In genomic region chr18:9916067-9916684, GRCh38 we compare ENCODE assay signal across 8 cellular contexts. TPM values are rescaled to one million over a fixed set of nuclear protein-coding genes. Genes with fewer than 3 reads are reported as not detected.
DNase-seq lines count a peak whose midpoint lies in the region; ATAC-seq, FAIRE-seq and TF ChIP-seq lines count a peak whose summit lies in the region.

No MANE protein-coding gene starts in this region.

- H3K9ac ChIP-seq in GM12878 (ENCODE audit: control insufficient read depth, insufficient read depth, low read length), result peak overlapping the region; percentile 90; the same call in 1 of the 2 replicates

- POLR2A ChIA-PET in GM12878 (lab: Charles Lee), result interaction anchor here (0.6 to 1.8 kb wide), 4 partner anchors 8 to 837 kb away, joined by 4 to 7 read pairs (median 5); no protein-coding TSS in a partner anchor

- no peaks in the 10 kb centered on the region for H3K27me3 ChIP-seq in GM12878 (replicated peaks in 1 of 2; ENCODE audit: control insufficient read depth in 2 of 2, insufficient read depth in 2 of 2, low read length in 1 of 2)

- DNase-seq in stimulated activated naive CD8-positive, alpha-beta T cell treated with anti-CD3 and anti-CD28 coated beads, Interleukin-15, Interleukin-2, amounts not matched to agents 100 U/mL and 50 U/mL, for 24 hours, result no peak
- no peak for DNase-seq in GM12878 (ENCODE audit: low read depth, low spot score)
- peak; percentile 35 for DNase-seq in medulla oblongata (ENCODE audit: extremely low spot score)
- DNase-seq in inferior parietal cortex (ENCODE audit: extremely low spot score), result no peak
- no peak for DNase-seq in activated CD4-positive, CD25-positive, alpha-beta regulatory T cell treated with anti-CD3 and anti-CD28 coated beads, Interleukin-2, amount 50 U/mL, for 72 hours
- DNase-seq in COR-L47 (lab: John Stamatoyannopoulos, UW), result no peak
- DNase-seq in DMS79 (lab: John Stamatoyannopoulos, UW), result no peak

- peaks cover 28% of the 10 kb centered on the region for H3K4me1 Mint-ChIP-seq in stimulated activated naive CD8-positive, alpha-beta T cell treated with anti-CD3 and anti-CD28 coated beads, Interleukin-15, Interleukin-2, amounts not matched to agents 100 ng/mL and 50 ng/mL, for 24 hours (ENCODE audit: low read depth)

- peak overlapping the region; percentile 79 for H3K4me2 ChIP-seq in GM12878 (ENCODE audit: control insufficient read depth, insufficient read depth)

- TSS peak; percentile 53 for BruUV-seq in GM12878 (replicated peaks; lab: Mats Ljungman, UMichigan)

- H3K4me3 Mint-ChIP-seq in stimulated activated naive CD8-positive, alpha-beta T cell treated with anti-CD3 and anti-CD28 coated beads, Interleukin-15, Interleukin-2, amounts not matched to agents 100 ng/mL and 50 ng/mL, for 24 hours, result peak overlapping the region; percentile 94

- H3K79me2 ChIP-seq in GM12878 (ENCODE audit: control insufficient read depth, insufficient read depth, low read length), result peaks cover 72% of the 10 kb centered on the region

- peaks cover 14% of the 10 kb centered on the region for H4K20me1 ChIP-seq in GM12878 (ENCODE audit: control insufficient read depth, insufficient read depth)

- no peak for TF ChIP-seq POLR2A in GM12878 (IDR thresholded peaks at IDR 0.05; ENCODE audit: low read depth, low read length)

- no peak for ATAC-seq in stimulated activated naive CD8-positive, alpha-beta T cell treated with anti-CD3 and anti-CD28 coated beads, Interleukin-15, Interleukin-2, amounts not matched to agents 100 U/mL and 50 U/mL, for 24 hours
- ATAC-seq in GM12878, result no peak

- H3K36me3 Mint-ChIP-seq in stimulated activated naive CD8-positive, alpha-beta T cell treated with anti-CD3 and anti-CD28 coated beads, Interleukin-15, Interleukin-2, amounts not matched to agents 100 ng/mL and 50 ng/mL, for 24 hours (ENCODE audit: low read depth), result no peaks in the 10 kb centered on the region

- no peaks in the 10 kb centered on the region for H3K36me3 ChIP-seq in GM12878 (ENCODE audit: control insufficient read depth in 2 of 2, insufficient read depth in 2 of 2, low read length in 1 of 2)

- peak overlapping the region; percentile 97 for H3K4me3 ChIP-seq in GM12878

- no peak for TF ChIP-seq RAD21 in GM12878 (IDR thresholded peaks at IDR 0.05; ENCODE audit: insufficient read depth, low read depth, low read length)

- WGBS in GM12878 (ENCODE audit: insufficient coverage, insufficient replicate concordance, low lambda C conversion rate, missing lambda C conversion rate), result 18% methylated on average over 2 of the region's 2 CpGs

- FAIRE-seq in GM12878 (lab: Jason Lieb, UNC), result no peak

- TF ChIP-seq EP300 in GM12878 (IDR thresholded peaks at IDR 0.05; ENCODE audit: borderline replicate concordance in 1 of 2, control insufficient read depth in 1 of 2, low read depth in 2 of 2, low read length in 2 of 2), result no peak

- H3K9me3 Mint-ChIP-seq in stimulated activated naive CD8-positive, alpha-beta T cell treated with anti-CD3 and anti-CD28 coated beads, Interleukin-15, Interleukin-2, amounts not matched to agents 100 ng/mL and 50 ng/mL, for 24 hours, result no peaks in the 10 kb centered on the region

- H3K9me3 ChIP-seq in GM12878 (replicated peaks; ENCODE audit: control insufficient read depth, insufficient read depth, low read length), result no peaks in the 10 kb centered on the region; the same call in 2 of the 3 replicates

- CTCF ChIA-PET in GM12878 (lab: Yijun Ruan, JAX), result interaction anchor here (1.7 kb wide), 1 partner anchor 11 kb away, joined by 7 read pairs; no protein-coding TSS in a partner anchor

- intact Hi-C loops in GM12878 (cut with micrococcal nuclease; ENCODE audit: unreplicated experiment), result no loop called here

- H3K27me3 Mint-ChIP-seq in stimulated activated naive CD8-positive, alpha-beta T cell treated with anti-CD3 and anti-CD28 coated beads, Interleukin-15, Interleukin-2, amounts not matched to agents 100 ng/mL and 50 ng/mL, for 24 hours, result no peaks in the 10 kb centered on the region

- in situ Hi-C loops in GM12878 (cut with MboI), result loop anchor here (25.0 kb wide), 2 partner anchors 304 to 1304 kb away; partner anchors contain the start of genes PPP4R1 and RAB12

- H3K27ac Mint-ChIP-seq in stimulated activated naive CD8-positive, alpha-beta T cell treated with anti-CD3 and anti-CD28 coated beads, Interleukin-15, Interleukin-2, amounts not matched to agents 100 ng/mL and 50 ng/mL, for 24 hours, result peak overlapping the region; percentile 10

- H3K27ac ChIP-seq in GM12878 (ENCODE audit: control insufficient read depth, insufficient read depth), result no peak overlapping the region; the same call in 1 of the 2 replicates

- H3K4me1 ChIP-seq in GM12878 (ENCODE audit: control insufficient read depth, insufficient read depth, low read length), result peaks cover 13% of the 10 kb centered on the region

- SMC1A ChIA-PET in GM12878 (lab: Charles Lee; ENCODE audit: uncharacterized antibody, unreplicated experiment), result interaction anchor here (1.1 to 1.7 kb wide), 2 partner anchors 10 to 308 kb away, joined by 3 to 13 read pairs; no protein-coding TSS in a partner anchor

- RAD21 ChIA-PET in GM12878 (lab: Charles Lee; ENCODE audit: unreplicated experiment), result interaction anchor here (1.1 kb wide), 1 partner anchor 35 kb away, joined by 4 read pairs; no protein-coding TSS in a partner anchor

- no peak overlapping the region for H2AFZ ChIP-seq in GM12878 (ENCODE audit: control insufficient read depth, low read depth, low read length)

- TF ChIP-seq CTCF in GM12878 (IDR thresholded peaks at IDR 0.05 in 2 of 3, conservative IDR thresholded peaks at IDR 0.05 in 1 of 3; ENCODE audit: control insufficient read depth in 2 of 3, extremely low read depth in 1 of 3, insufficient read depth in 1 of 3, low read depth in 3 of 3, low read length in 3 of 3), result no peak

TF ChIP-seq in GM12878, 131 proteins besides CTCF, POLR2A, EP300 and RAD21 (continues in another document):
- no peak for TF ChIP-seq PKNOX1 (IDR thresholded peaks at IDR 0.05)

RNA-seq across cellular contexts. Expression of gene VAPA, which starts 2.4 kb away (rescaled TPM):
- 139 and 144 TPM in 2 replicates for total RNA-seq in GM12878 (2013; cell fraction: nucleolus; rRNA removed)
- 124 and 128 TPM in 2 replicates for total RNA-seq in GM12878 (2014; rRNA removed)
- 165 and 173 TPM in 2 replicates for total RNA-seq in GM12878 (2014; rRNA removed; fragmentation: Illumina TruSeq; extraction: Trizol)
- total RNA-seq in GM12878 (2021), result 136 and 137 TPM in 2 replicates
- 60.5 TPM for polyA plus RNA-seq in GM12878 (2011; ENCODE audit: low read depth)
- 235 and 368 TPM in 2 replicates for polyA plus RNA-seq in GM12878 (2011; rRNA removed)
- 78.7 and 122 TPM in 2 replicates for polyA plus RNA-seq in GM12878 (2011; cell fraction: cytosol; rRNA removed)
- 96.8 and 97.2 TPM in 2 replicates for polyA plus RNA-seq in GM12878 (2011; cell fraction: nucleus; rRNA removed)
- polyA plus RNA-seq in GM12878 (2012), result 76.2 and 145 TPM in 2 replicates
- 252 and 265 TPM in 2 replicates for polyA plus RNA-seq in GM12878 (2014; fragmentation: Illumina TruSeq; extraction: Trizol)
- polyA plus RNA-seq in GM12878 (2014; fragmentation: Nextera tagmentation; extraction: Ambion mirVana), result 10 to 100 TPM; 70.9 to 73.1 TPM
- 154 and 159 TPM in 2 replicates for polyA plus RNA-seq in GM12878 (2014; rRNA removed)
- 100 to 1,000 TPM; 236 to 237 TPM for polyA plus RNA-seq in GM12878 (2016; fragmentation: Nextera tagmentation; extraction: Ambion mirVana)
- 79.9 and 141 TPM in 2 replicates for polyA minus RNA-seq in GM12878 (2011; rRNA and poly(A)+ RNA removed)
- 58.4 and 68.5 TPM in 2 replicates for polyA minus RNA-seq in GM12878 (2011; cell fraction: cytosol; rRNA and poly(A)+ RNA removed)
- polyA minus RNA-seq in GM12878 (2011; cell fraction: nucleus; rRNA and poly(A)+ RNA removed), result 44.0 and 74.3 TPM in 2 replicates

RNA-seq across cellular contexts. Expression of gene TXNDC2, which starts 30.4 kb away (rescaled TPM):
- not detected in 2 replicates for total RNA-seq in GM12878 (2013; cell fraction: nucleolus; rRNA removed)
- 0.06 TPM in 1 of 2 replicates, not detected in the other for total RNA-seq in GM12878 (2014; rRNA removed)
- 0.04 TPM in 1 of 2 replicates, not detected in the other for total RNA-seq in GM12878 (2014; rRNA removed; fragmentation: Illumina TruSeq; extraction: Trizol)
- total RNA-seq in GM12878 (2021), result 0.40 TPM in 1 of 2 replicates, not detected in the other
- polyA plus RNA-seq in GM12878 (2011; ENCODE audit: low read depth), result not detected
- not detected in 2 replicates for polyA plus RNA-seq in GM12878 (2011; rRNA removed)
- polyA plus RNA-seq in GM12878 (2011; cell fraction: cytosol; rRNA removed), result not detected in 2 replicates
- polyA plus RNA-seq in GM12878 (2011; cell fraction: nucleus; rRNA removed), result not detected in 2 replicates
- 0.04 TPM in 1 of 2 replicates, not detected in the other for polyA plus RNA-seq in GM12878 (2012)
- 0.07 TPM in 1 of 2 replicates, not detected in the other for polyA plus RNA-seq in GM12878 (2014; fragmentation: Illumina TruSeq; extraction: Trizol)
- not detected for polyA plus RNA-seq in GM12878 (2014; fragmentation: Nextera tagmentation; extraction: Ambion mirVana)
- 0.09 TPM in 1 of 2 replicates, not detected in the other for polyA plus RNA-seq in GM12878 (2014; rRNA removed)
- polyA plus RNA-seq in GM12878 (2016; fragmentation: Nextera tagmentation; extraction: Ambion mirVana), result not detected
- not detected in 2 replicates for polyA minus RNA-seq in GM12878 (2011; rRNA and poly(A)+ RNA removed)
- not detected in 2 replicates for polyA minus RNA-seq in GM12878 (2011; cell fraction: cytosol; rRNA and poly(A)+ RNA removed)
- polyA minus RNA-seq in GM12878 (2011; cell fraction: nucleus; rRNA and poly(A)+ RNA removed), result not detected in 2 replicates
